Comparison of ENCODE assay signal across 1 cellular context in genomic region chr17:65041518-65041917, GRCh38.
TF ChIP-seq lines count a peak whose summit lies in the region.

No MANE protein-coding gene starts in this region.

TF ChIP-seq in HepG2, 621 proteins besides CTCF, POLR2A, EP300 and RAD21 (continues in another document):
- TF ChIP-seq SMAD1 (CRISPR knock-in tag; IDR thresholded peaks at IDR 0.05; ENCODE audit: borderline replicate concordance, low read depth) (no peak), SIX1 (CRISPR knock-in tag; IDR thresholded peaks at IDR 0.05; ENCODE audit: borderline replicate concordance) (no peak), SMYD3 (CRISPR knock-in tag; IDR thresholded peaks at IDR 0.05) (no peak), ZMYM4 (CRISPR knock-in tag; IDR thresholded peaks at IDR 0.05) (0 out of 2 replicates have a peak, but pooled peaks have one; percentile 17), IRF2 (CRISPR knock-in tag; IDR thresholded peaks at IDR 0.05) (no peak), MAX (IDR thresholded peaks at IDR 0.05) (peak; percentile 50; the same call in 1 of the 2 replicates), ZBTB14 (CRISPR knock-in tag; IDR thresholded peaks at IDR 0.05) (no peak), PITX1 (CRISPR knock-in tag; IDR thresholded peaks at IDR 0.05) (peak; percentile 42; the same call in 1 of the 2 replicates), DMAP1 (CRISPR knock-in tag; IDR thresholded peaks at IDR 0.05) (0 out of 2 replicates have a peak, but pooled peaks have one; percentile 49), TERF1 (CRISPR knock-in tag; IDR thresholded peaks at IDR 0.05) (no peak), MEIS1 (CRISPR knock-in tag; IDR thresholded peaks at IDR 0.05; ENCODE audit: borderline replicate concordance) (no peak), FOSL2 (CRISPR knock-in tag; IDR thresholded peaks at IDR 0.05) (0 out of 2 replicates have a peak, but pooled peaks have one; percentile 12), CENPT (CRISPR knock-in tag; IDR thresholded peaks at IDR 0.05; ENCODE audit: low read depth) (no peak), BHLHE40 (IDR thresholded peaks at IDR 0.05; ENCODE audit: low read length) (no peak), SMAD3 (CRISPR knock-in tag; IDR thresholded peaks at IDR 0.05) (no peak), ZEB1 (IDR thresholded peaks at IDR 0.05; ENCODE audit: insufficient replicate concordance, low read depth) (peak; percentile 69), PBX3 (CRISPR knock-in tag; IDR thresholded peaks at IDR 0.05; ENCODE audit: borderline replicate concordance) (no peak), ZNF282 (IDR thresholded peaks at IDR 0.05; ENCODE audit: partially characterized antibody) (no peak), BRD4 (CRISPR knock-in tag; IDR thresholded peaks at IDR 0.05) (no peak), BCL6 (CRISPR knock-in tag; IDR thresholded peaks at IDR 0.05) (peak; percentile 61), ZNF30 (CRISPR knock-in tag; IDR thresholded peaks at IDR 0.05) (no peak), HNF4G (IDR thresholded peaks at IDR 0.05; ENCODE audit: borderline replicate concordance, low read depth, low read length) (peak; percentile 49; the same call in 1 of the 2 replicates), HNF4G (CRISPR knock-in tag; IDR thresholded peaks at IDR 0.05; ENCODE audit: borderline replicate concordance, low read depth) (no peak), ZNF281 (CRISPR knock-in tag; IDR thresholded peaks at IDR 0.05; ENCODE audit: borderline replicate concordance) (no peak), ZNF660 (CRISPR knock-in tag; IDR thresholded peaks at IDR 0.05; ENCODE audit: borderline replicate concordance, low read depth) (no peak), ZBTB44 (CRISPR knock-in tag; IDR thresholded peaks at IDR 0.05) (no peak), MLX (CRISPR knock-in tag; IDR thresholded peaks at IDR 0.05) (0 out of 2 replicates have a peak, but pooled peaks have one; percentile 40), GTF2F1 (IDR thresholded peaks at IDR 0.05; ENCODE audit: low read length) (no peak), ZNF619 (CRISPR knock-in tag; IDR thresholded peaks at IDR 0.05) (no peak), ZNF710 (CRISPR knock-in tag; IDR thresholded peaks at IDR 0.05; ENCODE audit: borderline replicate concordance) (peak; percentile 97), ZNF101 (CRISPR knock-in tag; IDR thresholded peaks at IDR 0.05; ENCODE audit: borderline replicate concordance, low read depth) (no peak), SAP130 (CRISPR knock-in tag; IDR thresholded peaks at IDR 0.05; ENCODE audit: low read depth) (peak; percentile 46; the same call in 1 of the 2 replicates), NR2F2 (IDR thresholded peaks at IDR 0.05; ENCODE audit: borderline replicate concordance, low read depth) (0 out of 2 replicates have a peak, but pooled peaks have one; percentile 39), SALL1 (CRISPR knock-in tag; IDR thresholded peaks at IDR 0.05) (peak; percentile 43; the same call in 1 of the 2 replicates), HDAC1 (CRISPR knock-in tag; IDR thresholded peaks at IDR 0.05) (0 out of 2 replicates have a peak, but pooled peaks have one; percentile 29), MTA3 (CRISPR knock-in tag; IDR thresholded peaks at IDR 0.05) (no peak), CEBPB (IDR thresholded peaks at IDR 0.05; ENCODE audit: borderline replicate concordance, low read depth, low read length) (no peak), ZNF337 (CRISPR knock-in tag; IDR thresholded peaks at IDR 0.05; ENCODE audit: borderline replicate concordance, low read depth) (no peak), SOX5 (CRISPR knock-in tag; IDR thresholded peaks at IDR 0.05; ENCODE audit: borderline replicate concordance) (peak; percentile 59; the same call in 1 of the 2 replicates), MEIS2 (CRISPR knock-in tag; IDR thresholded peaks at IDR 0.05) (peak; percentile 76; the same call in 1 of the 2 replicates), TBP (CRISPR knock-in tag; IDR thresholded peaks at IDR 0.05) (no peak), RXRB (CRISPR knock-in tag; IDR thresholded peaks at IDR 0.05; ENCODE audit: borderline replicate concordance) (no peak), HOXA5 (CRISPR knock-in tag; IDR thresholded peaks at IDR 0.05) (0 out of 2 replicates have a peak, but pooled peaks have one; percentile 53), FOXO1 (CRISPR knock-in tag; IDR thresholded peaks at IDR 0.05) (peak; percentile 21; the same call in 1 of the 2 replicates), KLF11 (CRISPR knock-in tag; IDR thresholded peaks at IDR 0.05) (no peak), IRF1 (CRISPR knock-in tag; IDR thresholded peaks at IDR 0.05; ENCODE audit: low read depth) (no peak), TCF7 (IDR thresholded peaks at IDR 0.05; ENCODE audit: low read depth) (0 out of 2 replicates have a peak, but pooled peaks have one; percentile 52), ZNF232 (CRISPR knock-in tag; IDR thresholded peaks at IDR 0.05; ENCODE audit: borderline replicate concordance) (no peak), MLXIP (CRISPR knock-in tag; IDR thresholded peaks at IDR 0.05; ENCODE audit: borderline replicate concordance) (0 out of 2 replicates have a peak, but pooled peaks have one; percentile 33), ELK4 (CRISPR knock-in tag; IDR thresholded peaks at IDR 0.05; ENCODE audit: borderline replicate concordance) (no peak), CCAR2 (optimal IDR thresholded peaks at IDR 0.05; ENCODE audit: low read depth, low read length) (no peak), NFKB2 (CRISPR knock-in tag; IDR thresholded peaks at IDR 0.05; ENCODE audit: borderline replicate concordance) (no peak), SOX6 (IDR thresholded peaks at IDR 0.05) (no peak), SOX6 (CRISPR knock-in tag; IDR thresholded peaks at IDR 0.05) (peak; percentile 86)
